27 cellular contexts compared by ENCODE assay signal in genomic region chr2:109311771-109312170, GRCh38.
"Had no signal": no experiment of that assay in that cellular context is flagged by ENCODE, and none has a peak within 500 bp of the region (broad histone marks: within the 10 kb centered on the region; RNA-seq: fewer than 3 reads in every experiment).

No MANE protein-coding gene starts in this region.

- H3K27ac ChIP-seq: ascending aorta, body of pancreas, RWPE1, SJCRH30 had no signal

- ATAC-seq: activated CD8-positive, alpha-beta T cell treated with anti-CD3 and anti-CD28 coated beads, Interleukin-2, amount 10 ng/mL, durations not matched to agents 7 days and 5 days; activated naive CD8-positive, alpha-beta T cell treated with anti-CD3 and anti-CD28 coated beads, Interleukin-2, amount 50 U/mL, for 24 hours; body of pancreas; Panc1 had no signal

- H3K36me3 ChIP-seq: ascending aorta, SJCRH30 had no signal

- H3K4me1 ChIP-seq: ascending aorta, body of pancreas, SJCRH30 had no signal

- H3K4me3 ChIP-seq: ascending aorta, body of pancreas, SJCRH30 had no signal

- H3K9me3 Mint-ChIP-seq: activated naive CD4-positive, alpha-beta T cell treated with anti-CD3 and anti-CD28 coated beads, Interleukin-2, amount 50 U/mL, for 72 hours; activated naive CD8-positive, alpha-beta T cell treated with anti-CD3 and anti-CD28 coated beads, Interleukin-2, amount 50 U/mL, for 24 hours; T-helper 1 cell treated with Interleukin-12 subunit alpha and Interleukin-12 subunit beta and Interleukin-4 antibody, amounts not matched to agents 30 μg/mL and 1 μg/mL, for 36 hours had no signal

- H3K27me3 ChIP-seq: ascending aorta, body of pancreas, SJCRH30 had no signal

- H3K27me3 Mint-ChIP-seq: activated naive CD8-positive, alpha-beta T cell treated with anti-CD3 and anti-CD28 coated beads, Interleukin-2, amount 50 U/mL, for 24 hours had no signal

- DNase-seq: activated CD4-positive, alpha-beta T cell treated with anti-CD3 and anti-CD28 coated beads for 48 hours; activated CD4-positive, alpha-beta T cell treated with anti-CD3 and anti-CD28 coated beads, Interleukin-2, amount 50 U/mL, for 4 hours; activated CD4-positive, CD25-positive, alpha-beta regulatory T cell treated with anti-CD3 and anti-CD28 coated beads, Interleukin-2, amount 50 U/mL, for 72 hours; activated CD8-positive, alpha-beta memory T cell treated with anti-CD3 and anti-CD28 coated beads, Interleukin-2, amount 50 U/mL, for 48 hours; activated CD8-positive, alpha-beta T cell treated with anti-CD3 and anti-CD28 coated beads, Interleukin-2, amount 10 ng/mL, durations not matched to agents 7 days and 5 days; activated naive CD8-positive, alpha-beta T cell treated with anti-CD3 and anti-CD28 coated beads, Interleukin-2, amount 50 U/mL, for 24 hours; activated T-cell treated with anti-CD3 and anti-CD28 coated beads, Interleukin-2, amount 50 U/mL, for 1 hour; amniotic stem cell; body of pancreas; central memory CD4-positive, alpha-beta T cell; MM.1S; NCI-H1105; NCI-H1436 treated with DMSO at 0.1 percent for 48 hours; NCI-H187 treated with DMSO at 0.1 percent for 48 hours; NCI-H2081 treated with DMSO at 0.1 percent for 48 hours; NCI-H2227 treated with DMSO at 0.1 percent for 48 hours; NCI-H526 treated with DMSO at 0.1 percent for 48 hours; NCI-H82; NK-92 treated with Interleukin-12 subunit alpha and Interleukin-12 subunit beta, amount 100 ng/mL, for 24 hours; OCI-M1; Right ventricle myocardium superior; SJCRH30 had no signal

- H3K9me3 ChIP-seq: ascending aorta, body of pancreas, SJCRH30 had no signal

- H3K36me3 Mint-ChIP-seq: activated naive CD4-positive, alpha-beta T cell treated with anti-CD3 and anti-CD28 coated beads, Interleukin-2, amount 50 U/mL, for 72 hours had no signal

- H3K4me3 Mint-ChIP-seq: activated CD8-positive, alpha-beta T cell treated with anti-CD3 and anti-CD28 coated beads, Interleukin-2, amount 10 ng/mL, durations not matched to agents 7 days and 5 days; activated naive CD8-positive, alpha-beta T cell treated with anti-CD3 and anti-CD28 coated beads, Interleukin-2, amount 50 U/mL, for 24 hours; T-helper 1 cell treated with Interleukin-12 subunit alpha and Interleukin-12 subunit beta and Interleukin-4 antibody, amounts not matched to agents 30 μg/mL and 1 μg/mL, for 36 hours had no signal

- H3K27ac Mint-ChIP-seq: activated CD8-positive, alpha-beta T cell treated with anti-CD3 and anti-CD28 coated beads, Interleukin-2, amount 10 ng/mL, durations not matched to agents 7 days and 5 days; activated naive CD4-positive, alpha-beta T cell treated with anti-CD3 and anti-CD28 coated beads, Interleukin-2, amount 50 U/mL, for 72 hours; activated naive CD8-positive, alpha-beta T cell treated with anti-CD3 and anti-CD28 coated beads, Interleukin-2, amount 50 U/mL, for 24 hours; T-helper 1 cell treated with Interleukin-12 subunit alpha and Interleukin-12 subunit beta and Interleukin-4 antibody, amounts not matched to agents 30 μg/mL and 1 μg/mL, for 36 hours had no signal
